10 cellular contexts compared by ENCODE assay signal in genomic region chr6:38773338-38773737, GRCh38. TPM values are rescaled to one million over a fixed set of nuclear protein-coding genes. Genes with fewer than 3 reads are reported as not detected.
DNase-seq lines count a peak whose midpoint lies in the region; TF ChIP-seq lines count a peak whose summit lies in the region.
"Had no signal": no experiment of that assay in that cellular context is flagged by ENCODE, and none has a peak within 500 bp of the region (broad histone marks: within the 10 kb centered on the region; RNA-seq: fewer than 3 reads in every experiment).

No MANE protein-coding gene starts in this region.

- no peak overlapping the region for H3K4me3 Mint-ChIP-seq in osteocyte (ENCODE audit: unreplicated experiment)
- H3K4me3 Mint-ChIP-seq: activated naive CD8-positive, alpha-beta T cell treated with anti-CD3 and anti-CD28 coated beads, Interleukin-2, amount 10 ng/mL, durations not matched to agents 7 days and 5 days had no signal

- H4K20me1 ChIP-seq in Karpas-422 (ENCODE audit: insufficient read depth, low read depth, low read length), result no peaks in the 10 kb centered on the region
- H4K20me1 ChIP-seq in mammary epithelial cell (ENCODE audit: insufficient read depth, low read length), result no peaks in the 10 kb centered on the region

- H3K9ac ChIP-seq in Karpas-422 (ENCODE audit: low read length) (no peak overlapping the region), mammary epithelial cell (ENCODE audit: insufficient read depth, low read length) (no peak overlapping the region)

- no TSS peak for BruUV-seq in mammary epithelial cell (replicated peaks; lab: Mats Ljungman, UMichigan)

- no peak overlapping the region for H3K27ac ChIP-seq in Karpas-422 (ENCODE audit: low read length)
- no peak overlapping the region for H3K27ac ChIP-seq in mammary epithelial cell (ENCODE audit: insufficient read depth, low read depth, low read length)
- H3K27ac ChIP-seq in tibial nerve, result no peak overlapping the region

- dilution Hi-C loops in mammary epithelial cell (cut with HindIII; ENCODE audit: low sequenced_read_pairs), result no loop called here

- H2AFZ ChIP-seq in Karpas-422 (ENCODE audit: low read length) (no peak overlapping the region), mammary epithelial cell (ENCODE audit: low read depth, low read length) (no peak overlapping the region)

- no peak for TF ChIP-seq EP300 in tibial nerve (IDR thresholded peaks at IDR 0.05)

- intact Hi-C loops in mammary epithelial cell (cut with micrococcal nuclease), result no loop called here

- in situ Hi-C loops in mammary epithelial cell (cut with MboI; ENCODE audit: low sequenced_read_pairs in 2 of 2), result no loop called here

- H3K4me1 ChIP-seq in Karpas-422 (ENCODE audit: low read length), result peaks cover 7% of the 10 kb centered on the region
- H3K4me1 ChIP-seq in mammary epithelial cell (ENCODE audit: insufficient read depth, low read length), result peaks cover 16% of the 10 kb centered on the region
- H3K4me1 ChIP-seq in tibial nerve, result no peaks in the 10 kb centered on the region

- no peak overlapping the region for H3K27ac Mint-ChIP-seq in osteocyte (ENCODE audit: unreplicated experiment)
- H3K27ac Mint-ChIP-seq: activated naive CD8-positive, alpha-beta T cell treated with anti-CD3 and anti-CD28 coated beads, Interleukin-2, amount 10 ng/mL, durations not matched to agents 7 days and 5 days had no signal

- H3K4me1 Mint-ChIP-seq in osteocyte (ENCODE audit: unreplicated experiment), result peaks cover 13% of the 10 kb centered on the region
- H3K4me1 Mint-ChIP-seq: activated naive CD8-positive, alpha-beta T cell treated with anti-CD3 and anti-CD28 coated beads, Interleukin-2, amount 10 ng/mL, durations not matched to agents 7 days and 5 days had no signal

- H3K27me3 ChIP-seq in Karpas-422 (ENCODE audit: low read length) (no peaks in the 10 kb centered on the region), mammary epithelial cell (ENCODE audit: insufficient read depth, low read length) (no peaks in the 10 kb centered on the region), tibial nerve (no peaks in the 10 kb centered on the region)

- DNase-seq in DMS 273 (lab: John Stamatoyannopoulos, UW; ENCODE audit: unreplicated experiment) (peak; percentile 50), DMS 273 treated with DMSO at 0.1 percent for 48 hours (lab: John Stamatoyannopoulos, UW) (no peak), Karpas-422 (peak; percentile 75), mammary epithelial cell (peak; percentile 41), osteocyte (ENCODE audit: extremely low spot score, unreplicated experiment) (no peak), tibial nerve (ENCODE audit: low spot score in 2 of 2) (no peak), NCI-H345 treated with DMSO at 0.1 percent for 48 hours (lab: John Stamatoyannopoulos, UW; ENCODE audit: unreplicated experiment) (no peak), cerebellum (ENCODE audit: low spot score) (no peak)
- DNase-seq: activated naive CD8-positive, alpha-beta T cell treated with anti-CD3 and anti-CD28 coated beads, Interleukin-2, amount 10 ng/mL, durations not matched to agents 7 days and 5 days had no signal

- H3K9me2 ChIP-seq in Karpas-422 (replicated peaks; ENCODE audit: insufficient read depth, low read length), result no peaks in the 10 kb centered on the region

- 83% methylated on average over 3 of the region's 3 CpGs for WGBS in mammary epithelial cell (ENCODE audit: low coverage, missing lambda C conversion rate)
- WGBS in tibial nerve, 2 donors, result 83 to 88% methylated on average over 3 of the region's 3 CpGs

- peak; percentile 88 for TF ChIP-seq CTCF in mammary epithelial cell (conservative IDR thresholded peaks at IDR 0.05 in 1 of 2, IDR thresholded peaks at IDR 0.05 in 1 of 2; ENCODE audit: extremely low read depth in 1 of 2, insufficient read depth in 1 of 2, low read depth in 1 of 2, low read length in 2 of 2)
- TF ChIP-seq CTCF in osteocyte (IDR thresholded peaks at IDR 0.05), result peak; percentile 9
- TF ChIP-seq CTCF in tibial nerve (IDR thresholded peaks at IDR 0.05), result peak in 1 of 5 experiments; percentile 14

- H3K9me3 ChIP-seq in Karpas-422 (ENCODE audit: low read length), result no peaks in the 10 kb centered on the region
- H3K9me3 ChIP-seq in mammary epithelial cell (replicated peaks; ENCODE audit: insufficient read depth, low read length), result no peaks in the 10 kb centered on the region
- peaks cover 0 to under 1% (median 0%) of the 10 kb centered on the region in 4 donors for H3K9me3 ChIP-seq in tibial nerve

- H3K79me2 ChIP-seq in Karpas-422 (ENCODE audit: low read length), result no peaks in the 10 kb centered on the region
- no peaks in the 10 kb centered on the region for H3K79me2 ChIP-seq in mammary epithelial cell (ENCODE audit: insufficient read depth, low read length)

- H3K27me3 Mint-ChIP-seq in osteocyte (ENCODE audit: unreplicated experiment), result no peaks in the 10 kb centered on the region

- peaks cover 2% of the 10 kb centered on the region for H3K36me3 Mint-ChIP-seq in osteocyte (ENCODE audit: unreplicated experiment)
- H3K36me3 Mint-ChIP-seq: activated naive CD8-positive, alpha-beta T cell treated with anti-CD3 and anti-CD28 coated beads, Interleukin-2, amount 10 ng/mL, durations not matched to agents 7 days and 5 days had no signal

- H3K4me3 ChIP-seq in Karpas-422 (ENCODE audit: low read length) (no peak overlapping the region), mammary epithelial cell (replicated peaks in 1 of 3; ENCODE audit: insufficient read depth in 1 of 3, low read depth in 2 of 3, low read length in 3 of 3) (no peak overlapping the region), tibial nerve (no peak overlapping the region)
- H3K4me3 ChIP-seq: lung had no signal

- CTCF ChIA-PET in mammary epithelial cell (lab: Charles Lee; ENCODE audit: low non-redundant PET), result no interaction called here

- H3K9me3 Mint-ChIP-seq in osteocyte (ENCODE audit: unreplicated experiment), result peaks cover 9% of the 10 kb centered on the region

- H3K4me2 ChIP-seq in Karpas-422 (ENCODE audit: low read depth, low read length, poor library complexity, severe bottlenecking) (no peak overlapping the region), mammary epithelial cell (ENCODE audit: insufficient read depth, low read depth, low read length) (no peak overlapping the region)

- TF ChIP-seq POLR2A in tibial nerve (IDR thresholded peaks at IDR 0.05), result no peak

- H3K36me3 ChIP-seq in Karpas-422 (ENCODE audit: insufficient read depth, low read length) (no peaks in the 10 kb centered on the region), mammary epithelial cell (ENCODE audit: insufficient read depth, low read length) (no peaks in the 10 kb centered on the region), tibial nerve (no peaks in the 10 kb centered on the region)

RNA-seq across cellular contexts. Expression of gene DNAH8, which starts 58.2 kb away (rescaled TPM):
- not detected in 2 replicates for total RNA-seq in Karpas-422 (2014; rRNA removed; shearing (Covaris generic); ENCODE audit: low replicate concordance)
- total RNA-seq in mammary epithelial cell, result under 1 TPM in 1 of 2 donors, not detected in 1; 0.02 TPM
- polyA plus RNA-seq in mammary epithelial cell, result not detected
- polyA minus RNA-seq in mammary epithelial cell, result not detected
- total RNA-seq in osteocyte, result 0.21 and 0.24 TPM in 2 replicates
- total RNA-seq in tibial nerve, result under 1 TPM in 1 of 4 donors, not detected in 3; 0.22 TPM
- 0.09 TPM for total RNA-seq in cerebellum

Comparison
In these comparisons a context has a peak if more than half of its experiments do, and no peak if none do; other contexts are left out.
1. DNase-seq: peak in DMS 273 (single experiment), Karpas-422 (single experiment) and mammary epithelial cell (single experiment); none in DMS 273 treated with DMSO at 0.1 percent for 48 hours (single experiment), osteocyte (single experiment), tibial nerve (0 of 2), NCI-H345 treated with DMSO at 0.1 percent for 48 hours (single experiment) and cerebellum (single experiment).